In the genomic region with DNA sequence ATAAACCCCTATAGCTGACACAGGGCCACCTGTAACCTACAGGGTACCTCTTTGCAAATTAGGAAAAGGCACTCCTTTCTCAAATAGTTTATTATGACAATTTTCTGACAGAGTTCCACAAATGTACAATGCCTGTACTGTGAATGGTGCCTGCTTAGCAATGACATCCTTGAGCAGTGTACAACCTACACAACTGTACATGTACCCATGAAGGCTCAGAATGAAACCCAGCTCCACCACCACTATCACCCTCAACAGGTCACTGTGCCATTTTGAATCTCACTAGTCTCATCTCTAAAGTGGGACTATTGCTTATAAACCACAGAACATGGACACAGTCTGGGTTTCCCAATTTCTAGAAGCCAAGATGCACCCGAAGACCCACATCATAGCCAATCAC, we compare ENCODE assay signal across 1 cellular context.
TF ChIP-seq lines count a peak whose summit lies in the region.

No MANE protein-coding gene starts in this region.

TF ChIP-seq in HEK293, 187 proteins besides CTCF, POLR2A, EP300 and RAD21 (continued from another document):
- TF ChIP-seq, protein P1, sequence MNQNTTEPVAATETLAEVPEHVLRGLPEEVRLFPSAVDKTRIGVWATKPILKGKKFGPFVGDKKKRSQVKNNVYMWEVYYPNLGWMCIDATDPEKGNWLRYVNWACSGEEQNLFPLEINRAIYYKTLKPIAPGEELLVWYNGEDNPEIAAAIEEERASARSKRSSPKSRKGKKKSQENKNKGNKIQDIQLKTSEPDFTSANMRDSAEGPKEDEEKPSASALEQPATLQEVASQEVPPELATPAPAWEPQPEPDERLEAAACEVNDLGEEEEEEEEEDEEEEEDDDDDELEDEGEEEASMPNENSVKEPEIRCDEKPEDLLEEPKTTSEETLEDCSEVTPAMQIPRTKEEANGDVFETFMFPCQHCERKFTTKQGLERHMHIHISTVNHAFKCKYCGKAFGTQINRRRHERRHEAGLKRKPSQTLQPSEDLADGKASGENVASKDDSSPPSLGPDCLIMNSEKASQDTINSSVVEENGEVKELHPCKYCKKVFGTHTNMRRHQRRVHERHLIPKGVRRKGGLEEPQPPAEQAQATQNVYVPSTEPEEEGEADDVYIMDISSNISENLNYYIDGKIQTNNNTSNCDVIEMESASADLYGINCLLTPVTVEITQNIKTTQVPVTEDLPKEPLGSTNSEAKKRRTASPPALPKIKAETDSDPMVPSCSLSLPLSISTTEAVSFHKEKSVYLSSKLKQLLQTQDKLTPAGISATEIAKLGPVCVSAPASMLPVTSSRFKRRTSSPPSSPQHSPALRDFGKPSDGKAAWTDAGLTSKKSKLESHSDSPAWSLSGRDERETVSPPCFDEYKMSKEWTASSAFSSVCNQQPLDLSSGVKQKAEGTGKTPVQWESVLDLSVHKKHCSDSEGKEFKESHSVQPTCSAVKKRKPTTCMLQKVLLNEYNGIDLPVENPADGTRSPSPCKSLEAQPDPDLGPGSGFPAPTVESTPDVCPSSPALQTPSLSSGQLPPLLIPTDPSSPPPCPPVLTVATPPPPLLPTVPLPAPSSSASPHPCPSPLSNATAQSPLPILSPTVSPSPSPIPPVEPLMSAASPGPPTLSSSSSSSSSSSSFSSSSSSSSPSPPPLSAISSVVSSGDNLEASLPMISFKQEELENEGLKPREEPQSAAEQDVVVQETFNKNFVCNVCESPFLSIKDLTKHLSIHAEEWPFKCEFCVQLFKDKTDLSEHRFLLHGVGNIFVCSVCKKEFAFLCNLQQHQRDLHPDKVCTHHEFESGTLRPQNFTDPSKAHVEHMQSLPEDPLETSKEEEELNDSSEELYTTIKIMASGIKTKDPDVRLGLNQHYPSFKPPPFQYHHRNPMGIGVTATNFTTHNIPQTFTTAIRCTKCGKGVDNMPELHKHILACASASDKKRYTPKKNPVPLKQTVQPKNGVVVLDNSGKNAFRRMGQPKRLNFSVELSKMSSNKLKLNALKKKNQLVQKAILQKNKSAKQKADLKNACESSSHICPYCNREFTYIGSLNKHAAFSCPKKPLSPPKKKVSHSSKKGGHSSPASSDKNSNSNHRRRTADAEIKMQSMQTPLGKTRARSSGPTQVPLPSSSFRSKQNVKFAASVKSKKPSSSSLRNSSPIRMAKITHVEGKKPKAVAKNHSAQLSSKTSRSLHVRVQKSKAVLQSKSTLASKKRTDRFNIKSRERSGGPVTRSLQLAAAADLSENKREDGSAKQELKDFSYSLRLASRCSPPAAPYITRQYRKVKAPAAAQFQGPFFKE (tag by site-specific recombination; IDR thresholded peaks at IDR 0.05; ENCODE audit: borderline replicate concordance), result no peak
- TF ChIP-seq WT1 (tag by site-specific recombination; IDR thresholded peaks at IDR 0.05), result no peak
